Comparison of ENCODE assay signal across 36 cellular contexts in genomic region chr13:111370570-111371150, GRCh38. TPM values are rescaled to one million over a fixed set of nuclear protein-coding genes. Genes with fewer than 3 reads are reported as not detected.
"Had no signal": no experiment of that assay in that cellular context is flagged by ENCODE, and none has a peak within 500 bp of the region (broad histone marks: within the 10 kb centered on the region; RNA-seq: fewer than 3 reads in every experiment).

No MANE protein-coding gene starts in this region.

- H3K4me3 Mint-ChIP-seq: activated CD4-positive, alpha-beta T cell treated with anti-CD3 and anti-CD28 coated beads for 36 hours; activated CD8-positive, alpha-beta T cell treated with anti-CD3 and anti-CD28 coated beads for 36 hours; activated naive CD8-positive, alpha-beta T cell; activated T-cell treated with anti-CD3 and anti-CD28 coated beads, Interleukin-2, amount 50 U/mL, for 24 hours; activated T-cell treated with anti-CD3 and anti-CD28 coated beads, Interleukin-2, amount 50 U/mL, for 72 hours; central memory CD8-positive, alpha-beta T cell; dendritic cell treated with granulocyte-macrophage colony-stimulating factor and Interleukin-4, amounts not matched to agents 40 ng/mL and 50 ng/mL, for 4 days; endodermal cell; T-cell; T-helper 1 cell treated with Interleukin-12 subunit alpha and Interleukin-12 subunit beta and Interleukin-4 antibody, amounts not matched to agents 30 μg/mL and 1 μg/mL, for 36 hours; T-helper 2 cell treated with Interferon-gamma antibody and Interleukin-4, amounts not matched to agents 5 μg/mL and 100 μg/mL, for 36 hours had no signal

- ATAC-seq: activated CD4-positive, alpha-beta T cell treated with anti-CD3 and anti-CD28 coated beads for 36 hours; activated CD8-positive, alpha-beta T cell treated with anti-CD3 and anti-CD28 coated beads for 36 hours; activated T-cell treated with anti-CD3 and anti-CD28 coated beads, Interleukin-2, amount 50 U/mL, for 72 hours; esophagus mucosa; foreskin keratinocyte; gastrocnemius medialis; T-cell had no signal

- H3K4me3 ChIP-seq: coronary artery, dorsolateral prefrontal cortex, gastrocnemius medialis had no signal

- H3K4me1 Mint-ChIP-seq: central memory CD8-positive, alpha-beta T cell; endodermal cell had no signal

- H3K9me3 ChIP-seq: gastrocnemius medialis had no signal

- H3K27me3 ChIP-seq: brain microvascular endothelial cell, foreskin keratinocyte, gastrocnemius medialis had no signal

- H3K36me3 Mint-ChIP-seq: activated naive CD8-positive, alpha-beta T cell; T-cell had no signal

- H3K36me3 ChIP-seq: brain microvascular endothelial cell, gastrocnemius medialis had no signal

- H3K4me1 ChIP-seq: foreskin keratinocyte, gastrocnemius medialis had no signal

- H3K27ac ChIP-seq: brain microvascular endothelial cell, coronary artery, dorsolateral prefrontal cortex, foreskin keratinocyte, gastrocnemius medialis had no signal

- DNase-seq: activated CD4-positive, alpha-beta T cell treated with anti-CD3 and anti-CD28 coated beads for 36 hours; activated CD4-positive, alpha-beta T cell treated with anti-CD3 and anti-CD28 coated beads, Interleukin-2, amount 50 U/mL, for 1 hour; activated CD4-positive, alpha-beta T cell treated with anti-CD3 and anti-CD28 coated beads, Interleukin-2, amount 50 U/mL, for 48 hours; activated CD4-positive, CD25-positive, alpha-beta regulatory T cell; activated CD4-positive, CD25-positive, alpha-beta regulatory T cell treated with anti-CD3 and anti-CD28 coated beads, Interleukin-2, amount 50 U/mL, for 72 hours; activated CD8-positive, alpha-beta memory T cell treated with anti-CD3 and anti-CD28 coated beads for 24 hours; activated CD8-positive, alpha-beta memory T cell treated with anti-CD3 and anti-CD28 coated beads, Interleukin-2, amount 50 U/mL, for 48 hours; activated CD8-positive, alpha-beta T cell treated with anti-CD3 and anti-CD28 coated beads for 36 hours; activated effector memory CD4-positive, alpha-beta T cell treated with Interleukin-2 at 50 U/mL for 16 hours; activated gamma-delta T cell treated with Interleukin-2 at 50 U/mL for 16 hours; activated naive CD4-positive, alpha-beta T cell treated with anti-CD3 and anti-CD28 coated beads, Interleukin-2, amount 50 U/mL, for 16 hours; activated naive CD4-positive, alpha-beta T cell treated with Interleukin-2 at 50 U/mL for 16 hours; activated T-cell treated with anti-CD3 and anti-CD28 coated beads for 4 hours; activated T-cell treated with anti-CD3 and anti-CD28 coated beads, Interleukin-2, amount 50 U/mL, for 24 hours; activated T-cell treated with anti-CD3 and anti-CD28 coated beads, Interleukin-2, amount 50 U/mL, for 72 hours; amniotic stem cell; anterior cingulate cortex; brain microvascular endothelial cell; dorsolateral prefrontal cortex; effector memory CD4-positive, alpha-beta T cell; endodermal cell; foreskin keratinocyte; gastrocnemius medialis; SW 1271; T-cell; T1000 had no signal

- H3K27me3 Mint-ChIP-seq: activated CD4-positive, alpha-beta T cell treated with anti-CD3 and anti-CD28 coated beads for 36 hours; activated CD8-positive, alpha-beta T cell treated with anti-CD3 and anti-CD28 coated beads for 36 hours; activated naive CD8-positive, alpha-beta T cell; activated T-cell treated with anti-CD3 and anti-CD28 coated beads, Interleukin-2, amount 50 U/mL, for 24 hours; dendritic cell treated with granulocyte-macrophage colony-stimulating factor and Interleukin-4, amounts not matched to agents 40 ng/mL and 50 ng/mL, for 4 days had no signal

- H3K9me3 Mint-ChIP-seq: activated CD8-positive, alpha-beta T cell treated with anti-CD3 and anti-CD28 coated beads for 36 hours; activated T-cell treated with anti-CD3 and anti-CD28 coated beads, Interleukin-2, amount 50 U/mL, for 24 hours; activated T-cell treated with anti-CD3 and anti-CD28 coated beads, Interleukin-2, amount 50 U/mL, for 72 hours; central memory CD8-positive, alpha-beta T cell; dendritic cell treated with granulocyte-macrophage colony-stimulating factor and Interleukin-4, amounts not matched to agents 40 ng/mL and 50 ng/mL, for 4 days; T-helper 1 cell treated with Interleukin-12 subunit alpha and Interleukin-12 subunit beta and Interleukin-4 antibody, amounts not matched to agents 30 μg/mL and 1 μg/mL, for 36 hours; T-helper 2 cell treated with Interferon-gamma antibody and Interleukin-4, amounts not matched to agents 5 μg/mL and 100 μg/mL, for 36 hours had no signal

- H3K27ac Mint-ChIP-seq: activated CD4-positive, alpha-beta T cell treated with anti-CD3 and anti-CD28 coated beads for 36 hours; activated CD8-positive, alpha-beta T cell treated with anti-CD3 and anti-CD28 coated beads for 36 hours; activated naive CD8-positive, alpha-beta T cell; activated T-cell treated with anti-CD3 and anti-CD28 coated beads, Interleukin-2, amount 50 U/mL, for 24 hours; activated T-cell treated with anti-CD3 and anti-CD28 coated beads, Interleukin-2, amount 50 U/mL, for 72 hours; dendritic cell treated with granulocyte-macrophage colony-stimulating factor and Interleukin-4, amounts not matched to agents 40 ng/mL and 50 ng/mL, for 4 days; endodermal cell; T-cell; T-helper 1 cell treated with Interleukin-12 subunit alpha and Interleukin-12 subunit beta and Interleukin-4 antibody, amounts not matched to agents 30 μg/mL and 1 μg/mL, for 36 hours; T-helper 2 cell treated with Interferon-gamma antibody and Interleukin-4, amounts not matched to agents 5 μg/mL and 100 μg/mL, for 36 hours had no signal

RNA-seq across cellular contexts. Expression of gene TEX29, which starts 50.2 kb away (rescaled TPM):
- total RNA-seq: bronchial epithelial cell, epithelial cell of proximal tubule, esophagus mucosa, foreskin keratinocyte, glomerular endothelial cell had no signal
